Comparison of ENCODE assay signal across 1 cellular context in the genomic region with DNA sequence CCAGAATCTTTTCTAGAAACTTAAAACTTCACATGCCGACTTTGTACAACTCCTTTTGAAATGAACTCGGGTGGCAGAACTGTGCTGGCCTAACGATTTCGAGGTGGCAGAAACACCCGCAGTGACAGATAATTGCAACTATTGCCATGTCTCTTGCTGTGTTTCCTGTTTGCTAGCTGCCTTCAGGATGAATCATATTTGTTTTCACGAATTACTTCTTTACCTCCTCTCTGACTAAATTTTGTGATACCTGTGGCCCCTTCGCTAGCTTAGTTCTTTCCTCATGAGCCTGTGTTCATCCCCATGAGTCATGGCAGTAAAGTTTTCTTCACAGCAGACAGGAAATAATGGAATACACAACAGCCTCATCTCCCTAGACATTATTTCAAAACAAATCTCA.
TF ChIP-seq lines count a peak whose summit lies in the region.

No MANE protein-coding gene starts in this region.

TF ChIP-seq in GM12891, 5 proteins besides CTCF, POLR2A, EP300 and RAD21:
- TF ChIP-seq SPI1 (IDR thresholded peaks at IDR 0.05; ENCODE audit: low read depth, low read length), result no peak
- no peak for TF ChIP-seq TAF1 (IDR thresholded peaks at IDR 0.05; ENCODE audit: low read depth, low read length)
- TF ChIP-seq PAX5 (IDR thresholded peaks at IDR 0.05; ENCODE audit: insufficient read depth, low read length, severe bottlenecking), result no peak
- TF ChIP-seq POU2F2 (IDR thresholded peaks at IDR 0.05; ENCODE audit: low read depth, low read length), result no peak
- no peak for TF ChIP-seq POLR2AphosphoS5 (IDR thresholded peaks at IDR 0.05; ENCODE audit: low read depth, low read length)
TF ChIP-seq in GM12891: peak in this region for 0.
